14 cellular contexts compared by ENCODE assay signal in genomic region chr21:38948981-38949380, GRCh38.
DNase-seq lines count a peak whose midpoint lies in the region; ATAC-seq, FAIRE-seq and TF ChIP-seq lines count a peak whose summit lies in the region.
"Had no signal": no experiment of that assay in that cellular context is flagged by ENCODE, and none has a peak within 500 bp of the region (broad histone marks: within the 10 kb centered on the region; RNA-seq: fewer than 3 reads in every experiment).

No MANE protein-coding gene starts in this region.

- H3K36me3 ChIP-seq in HEK293 (ENCODE audit: control insufficient read depth in 2 of 2, insufficient read depth in 1 of 2, low read length in 2 of 2) = no peaks in the 10 kb centered on the region
- no peaks in the 10 kb centered on the region for H3K36me3 ChIP-seq in K562 (ENCODE audit: control insufficient read depth, insufficient read depth, low read length)
- H3K36me3 ChIP-seq in parathyroid adenoma (ENCODE audit: control insufficient read depth, insufficient read depth, low read length) = no peaks in the 10 kb centered on the region
- H3K36me3 ChIP-seq: BE2C had no signal

- H3K9me3 ChIP-seq in AG04450 (ENCODE audit: control insufficient read depth, insufficient read depth, low read length) (no peaks in the 10 kb centered on the region; the same call in 1 of the 2 replicates), HEK293 (ENCODE audit: control insufficient read depth, insufficient read depth, low read depth, low read length) (no peaks in the 10 kb centered on the region), K562 (replicated peaks; ENCODE audit: control insufficient read depth, insufficient read depth, low read depth, low read length) (no peaks in the 10 kb centered on the region), parathyroid adenoma (ENCODE audit: control insufficient read depth, low read length) (no peaks in the 10 kb centered on the region)
- H3K9me3 ChIP-seq: BE2C had no signal

- H3K9ac ChIP-seq in K562 (ENCODE audit: insufficient read depth in 1 of 2, low read depth in 2 of 2, low read length in 2 of 2) (no peak overlapping the region), parathyroid adenoma (no peak overlapping the region)

- TF ChIP-seq CTCF in AG04450 (IDR thresholded peaks at IDR 0.05; ENCODE audit: low read depth, low read length) (no peak), HEK293 (tag by site-specific recombination; IDR thresholded peaks at IDR 0.05) (no peak), K562 (IDR thresholded peaks at IDR 0.05 in 2 of 3, conservative IDR thresholded peaks at IDR 0.05 in 1 of 3; ENCODE audit: insufficient read depth in 2 of 3, low read depth in 1 of 3, low read length in 3 of 3) (no peak), parathyroid adenoma (IDR thresholded peaks at IDR 0.05) (no peak)

- no peak for TF ChIP-seq RAD21 in K562 (CRISPR knock-in tag; conservative IDR thresholded peaks at IDR 0.05 in 1 of 2, IDR thresholded peaks at IDR 0.05 in 1 of 2)

- H3K27me3 ChIP-seq in AG04450 (ENCODE audit: control insufficient read depth, insufficient read depth, low read length) (no peaks in the 10 kb centered on the region), K562 (ENCODE audit: control insufficient read depth in 2 of 2, insufficient read depth in 2 of 2, low read length in 2 of 2) (peaks cover 21 to 40% of the 10 kb centered on the region in 2 experiments), parathyroid adenoma (ENCODE audit: control insufficient read depth, insufficient read depth, low read length) (no peaks in the 10 kb centered on the region)
- H3K27me3 ChIP-seq: BE2C had no signal

- H3K4me1 ChIP-seq in HEK293 (ENCODE audit: control insufficient read depth, insufficient read depth, low read length) = peaks cover 4% of the 10 kb centered on the region; the same call in 1 of the 2 replicates
- H3K4me1 ChIP-seq in K562 (replicated peaks in 1 of 2; ENCODE audit: control insufficient read depth in 2 of 2, insufficient read depth in 2 of 2, low read length in 2 of 2) = no peaks in the 10 kb centered on the region
- H3K4me1 ChIP-seq in parathyroid adenoma = peaks cover 27% of the 10 kb centered on the region
- H3K4me1 ChIP-seq: BE2C had no signal

- no peak overlapping the region for H3K4me2 ChIP-seq in K562 (ENCODE audit: insufficient read depth, low read length)
- H3K4me2 ChIP-seq in parathyroid adenoma (ENCODE audit: low read length) = no peak overlapping the region

- no peak overlapping the region for H2AFZ ChIP-seq in K562 (ENCODE audit: low read depth, low read length)
- H2AFZ ChIP-seq in parathyroid adenoma = no peak overlapping the region

- no peak for DNase-seq in AG04450 (ENCODE audit: low read depth, low spot score)
- no peak for DNase-seq in K562 (ENCODE audit: extremely low read depth in 1 of 4, low spot score in 3 of 4)
- no peak for DNase-seq in activated CD4-positive, alpha-beta T cell treated with anti-CD3 and anti-CD28 coated beads for 48 hours
- no peak for DNase-seq in NCI-H446 (lab: John Stamatoyannopoulos, UW)
- DNase-seq in central memory CD4-positive, alpha-beta T cell = no peak
- DNase-seq: BE2C; CD4-positive, alpha-beta memory T cell; DMS79; H7 had no signal

- TF ChIP-seq POLR2A in K562 (conservative IDR thresholded peaks at IDR 0.05) = no peak

- BruUV-seq in K562 (replicated peaks; lab: Mats Ljungman, UMichigan) = no TSS peak

- no peaks in the 10 kb centered on the region for H4K20me1 ChIP-seq in K562 (replicated peaks; ENCODE audit: control insufficient read depth, insufficient read depth, low read length)

- intact Hi-C loops in K562 (cut with micrococcal nuclease) = no loop called here

- in situ Hi-C loops in K562 (cut with MboI) = no loop called here

- 0% methylated on average over 1 of the region's 1 CpG for WGBS in K562 (ENCODE audit: insufficient coverage, low coverage, missing lambda C conversion rate)

- H3K9me1 ChIP-seq in K562 (ENCODE audit: control insufficient read depth, insufficient read depth, low read length) = no peaks in the 10 kb centered on the region

- no peak for TF ChIP-seq EP300 in K562 (IDR thresholded peaks at IDR 0.05; ENCODE audit: low read length)

- H3K27ac ChIP-seq in AG04450 (ENCODE audit: low read depth, low read length) (peak overlapping the region; percentile 21), HEK293 (ENCODE audit: extremely low read depth, low read depth, low read length) (no peak overlapping the region), K562 (ENCODE audit: extremely low read depth, low read depth, low read length) (no peak overlapping the region), parathyroid adenoma (peak overlapping the region; percentile 97)
- H3K27ac ChIP-seq: C4-2B had no signal

- H3K4me3 ChIP-seq in AG04450 (ENCODE audit: low read depth, low read length) = no peak overlapping the region
- no peak overlapping the region for H3K4me3 ChIP-seq in HEK293 (ENCODE audit: low read depth, low read length)
- no peak overlapping the region for H3K4me3 ChIP-seq in K562
- no peak overlapping the region for H3K4me3 ChIP-seq in parathyroid adenoma (ENCODE audit: low read depth, low read length)

- H3K79me2 ChIP-seq in K562 (ENCODE audit: control insufficient read depth, insufficient read depth, low read length) (no peaks in the 10 kb centered on the region), parathyroid adenoma (no peaks in the 10 kb centered on the region)

- POLR2A ChIA-PET in AG04450 (lab: Yijun Ruan, JAX) (interaction anchor here (1.4 kb wide), 1 partner anchor 23 kb away, joined by 3 read pairs; no protein-coding TSS in a partner anchor), HEK293 (lab: Yijun Ruan, JAX) (interaction anchor here (0.6 kb wide), 1 partner anchor 143 kb away, joined by 6 read pairs; the partner anchor contains the start of gene ETS2), K562 (lab: Yijun Ruan, JAX) (interaction anchor here (0.7 to 2.1 kb wide), 2 partner anchors 8 to 23 kb away, joined by 5 read pairs; no protein-coding TSS in a partner anchor)

- CTCF ChIA-PET in AG04450 (lab: Charles Lee) (no interaction called here), HEK293 (lab: Yijun Ruan, JAX) (interaction anchor here (1.0 kb wide), 1 partner anchor 14 kb away, joined by 3 read pairs; no protein-coding TSS in a partner anchor), K562 (lab: Yijun Ruan, JAX; ENCODE audit: low intra/inter-chr PET ratio) (no interaction called here)

- no peak for FAIRE-seq in K562 (lab: Jason Lieb, UNC)
- FAIRE-seq: A204.1, GM12891 had no signal

- ATAC-seq in K562 = no peak; the same call in 2 of the 3 replicates

TF ChIP-seq in HEK293, 187 proteins besides CTCF, POLR2A, EP300 and RAD21:
- peak; percentile 71 for TF ChIP-seq ATF2 (tag by site-specific recombination; IDR thresholded peaks at IDR 0.05; ENCODE audit: low read depth)
- no peak for TF ChIP-seq ZNF214 (tag by site-specific recombination; IDR thresholded peaks at IDR 0.05; ENCODE audit: borderline replicate concordance)

TF ChIP-seq in K562, 482 proteins besides CTCF, POLR2A, EP300 and RAD21:
- no peak for TF ChIP-seq PML (IDR thresholded peaks at IDR 0.05; ENCODE audit: low read length)
- peak; percentile 66; the same call in 1 of the 2 replicates for TF ChIP-seq JUN (IDR thresholded peaks at IDR 0.05; ENCODE audit: borderline replicate concordance, low read depth, low read length)
- no peak for TF ChIP-seq JUN (CRISPR knock-in tag; IDR thresholded peaks at IDR 0.05; ENCODE audit: borderline replicate concordance)
- TF ChIP-seq ATF3 (IDR thresholded peaks at IDR 0.05) = peak; percentile 84
- no peak for TF ChIP-seq ATF3 (CRISPR knock-in tag; conservative IDR thresholded peaks at IDR 0.05)
- no peak for TF ChIP-seq HEY1 (CRISPR knock-in tag; IDR thresholded peaks at IDR 0.05; ENCODE audit: borderline replicate concordance)
- peak; percentile 16; the same call in 1 of the 2 replicates for TF ChIP-seq SPI1 (IDR thresholded peaks at IDR 0.05; ENCODE audit: borderline replicate concordance, low read depth, low read length)
- peak; percentile 8; the same call in 1 of the 2 replicates for TF ChIP-seq TEAD4 (IDR thresholded peaks at IDR 0.05; ENCODE audit: low read length)
- TF ChIP-seq TEAD4 (CRISPR knock-in tag; IDR thresholded peaks at IDR 0.05; ENCODE audit: borderline replicate concordance) = no peak
- TF ChIP-seq ATF7 (IDR thresholded peaks at IDR 0.05) = peak; percentile 86
- peak; percentile 58; the same call in 1 of the 2 replicates for TF ChIP-seq JUND (IDR thresholded peaks at IDR 0.05; ENCODE audit: borderline replicate concordance, low read depth, low read length)
- peak; percentile 65; the same call in 2 of the 3 replicates for TF ChIP-seq JUND (tag; IDR thresholded peaks at IDR 0.05; ENCODE audit: borderline replicate concordance, low read depth, low read length)
- peak; percentile 37; the same call in 1 of the 2 replicates for TF ChIP-seq VEZF1 (CRISPR knock-in tag; IDR thresholded peaks at IDR 0.05)
- TF ChIP-seq MAFG (tag; conservative IDR thresholded peaks at IDR 0.05) = no peak
- TF ChIP-seq NFYB (IDR thresholded peaks at IDR 0.05; ENCODE audit: extremely low read depth, insufficient read length) = peak; percentile 14
- TF ChIP-seq POLR2B (IDR thresholded peaks at IDR 0.05; ENCODE audit: low read depth, partially characterized antibody) = no peak

Comparison
In these comparisons a context has a peak if more than half of its experiments do, and no peak if none do; other contexts are left out.
1. H3K27ac ChIP-seq: peak in AG04450 (single experiment) and parathyroid adenoma (single experiment); none in HEK293 (single experiment) and K562 (single experiment).